Comparison of ENCODE assay signal across 1 cellular context in genomic region chr10:87868277-87868676, GRCh38.
TF ChIP-seq lines count a peak whose summit lies in the region.

No MANE protein-coding gene starts in this region.

TF ChIP-seq in HepG2, 621 proteins besides CTCF, POLR2A, EP300 and RAD21:
- TF ChIP-seq RXRA (CRISPR knock-in tag; IDR thresholded peaks at IDR 0.05) = no peak
TF ChIP-seq in HepG2: peak in this region for 0.
